ENCODE assay signal across 7 cellular contexts in the genomic region with DNA sequence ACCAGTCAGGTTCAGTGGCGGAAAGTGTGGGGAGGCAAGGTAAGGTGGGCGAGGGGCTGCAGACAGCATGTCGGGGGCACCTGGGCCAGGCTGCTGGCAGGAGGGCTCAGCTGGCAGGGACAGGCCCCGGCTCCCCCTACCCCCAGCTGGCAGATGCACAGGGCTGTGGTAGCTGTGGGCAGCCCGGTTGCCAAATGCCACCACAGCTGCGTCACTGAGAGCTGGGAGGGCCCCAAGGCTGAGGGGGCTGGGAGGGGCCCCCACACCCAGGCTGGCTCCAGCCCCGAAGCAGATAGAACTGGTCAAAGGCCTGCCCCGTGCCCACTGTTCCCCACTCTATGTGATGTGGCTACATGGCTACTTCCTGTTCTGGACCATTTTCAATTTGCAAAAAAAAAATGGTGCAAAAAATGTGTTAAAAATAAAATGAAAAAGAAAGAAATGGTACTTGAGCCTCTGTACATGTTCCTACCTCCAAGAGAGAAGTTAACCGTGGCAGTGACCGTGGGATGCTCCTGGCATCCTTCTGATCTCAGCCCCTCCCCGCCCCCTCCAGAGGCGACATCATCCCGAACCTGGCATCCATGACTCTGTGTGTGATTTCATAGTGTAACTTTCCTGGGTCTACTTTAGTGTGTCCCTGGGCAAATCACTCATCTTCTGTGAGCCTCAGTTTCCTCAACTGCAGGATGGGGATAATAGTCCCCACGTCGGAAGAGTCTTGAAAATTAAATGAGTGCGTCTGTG.
DNase-seq lines count a peak whose midpoint lies in the region; TF ChIP-seq lines count a peak whose summit lies in the region.

No MANE protein-coding gene starts in this region.

- peak overlapping the region in 1 of 2 donors; percentile 20 for H3K27ac ChIP-seq in uterus
- no peak overlapping the region for H3K27ac ChIP-seq in ovary

- H3K9me3 ChIP-seq in Loucy (ENCODE audit: insufficient read depth, low read depth, low read length), result no peaks in the 10 kb centered on the region
- H3K9me3 ChIP-seq in uterus, result no peaks in the 10 kb centered on the region
- no peaks in the 10 kb centered on the region for H3K9me3 ChIP-seq in ovary

- 65 to 70% (median 66%) methylated on average over 16 of the region's 16 CpGs for WGBS in ovary, 3 donors

- no peak overlapping the region for H2AFZ ChIP-seq in Loucy (ENCODE audit: low read length)

- no peak for TF ChIP-seq POLR2A in uterus (IDR thresholded peaks at IDR 0.05)
- no peak for TF ChIP-seq POLR2A in ovary (IDR thresholded peaks at IDR 0.05)

- H3K27me3 ChIP-seq in Loucy (ENCODE audit: insufficient read depth, low read length, poor library complexity, severe bottlenecking), result no peaks in the 10 kb centered on the region
- H3K27me3 ChIP-seq in uterus, result no peaks in the 10 kb centered on the region
- no peaks in the 10 kb centered on the region for H3K27me3 ChIP-seq in ovary

- no peaks in the 10 kb centered on the region for H3K36me3 ChIP-seq in Loucy (ENCODE audit: insufficient read depth, low read length)
- no peaks in the 10 kb centered on the region for H3K36me3 ChIP-seq in uterus
- H3K36me3 ChIP-seq in ovary, result no peaks in the 10 kb centered on the region

- no peaks in the 10 kb centered on the region for H4K20me1 ChIP-seq in Loucy (ENCODE audit: insufficient read depth, low read length, poor library complexity, severe bottlenecking)

- no peak for TF ChIP-seq CTCF in Loucy (conservative IDR thresholded peaks at IDR 0.05; ENCODE audit: low read length)
- TF ChIP-seq CTCF in uterus (IDR thresholded peaks at IDR 0.05), result no peak
- no peak for TF ChIP-seq CTCF in ovary (IDR thresholded peaks at IDR 0.05)

- H3F3A ChIP-seq in Loucy (ENCODE audit: low read depth), result 0 out of 2 replicates have a peak, but pooled peaks cover 3% of the 10 kb centered on the region

- no peak for TF ChIP-seq EP300 in ovary (IDR thresholded peaks at IDR 0.05)

- H3K9me2 ChIP-seq in Loucy (replicated peaks; ENCODE audit: low read depth, low read length), result no peaks in the 10 kb centered on the region

- peak overlapping the region; percentile 27 for H3K4me3 ChIP-seq in Loucy (ENCODE audit: low read length, poor library complexity, severe bottlenecking)
- no peak overlapping the region for H3K4me3 ChIP-seq in uterus
- no peak overlapping the region for H3K4me3 ChIP-seq in ovary

- H3K9ac ChIP-seq in Loucy (ENCODE audit: low read depth, low read length, poor library complexity, severe bottlenecking), result peak overlapping the region; percentile 17

- no peaks in the 10 kb centered on the region for H3K79me2 ChIP-seq in Loucy (ENCODE audit: insufficient read depth, low read length)

- H3K4me2 ChIP-seq in Loucy (ENCODE audit: low read depth, low read length, poor library complexity, severe bottlenecking), result peak overlapping the region; percentile 73

- intact Hi-C loops in uterus (cut with DNase I; ENCODE audit: low total_unique reads), result no loop called here
- intact Hi-C loops in ovary (cut with DNase I), result no loop called here

- DNase-seq in activated CD8-positive, alpha-beta memory T cell treated with anti-CD3 and anti-CD28 coated beads for 4 hours (ENCODE audit: low read depth in 2 of 2), result peak; percentile 6 to 9
- peak; percentile 25 for DNase-seq in kidney tubule cell (ENCODE audit: low spot score)
- DNase-seq in stromal cell of bone marrow (ENCODE audit: low read depth), result peak; percentile 33
- DNase-seq in DMS53 (lab: John Stamatoyannopoulos, UW), result no peak
- no peak for DNase-seq in uterus
- no peak for DNase-seq in ovary

- peaks cover 21% of the 10 kb centered on the region for H3K4me1 ChIP-seq in Loucy (ENCODE audit: insufficient read depth, low read length, poor library complexity, severe bottlenecking)
- H3K4me1 ChIP-seq in uterus, result no peaks in the 10 kb centered on the region
- H3K4me1 ChIP-seq in ovary (ENCODE audit: insufficient read depth), result peaks cover 7% of the 10 kb centered on the region

Comparison
In these comparisons a context has a peak if more than half of its experiments do, and no peak if none do; other contexts are left out.
1. DNase-seq: peak in activated CD8-positive, alpha-beta memory T cell treated with anti-CD3 and anti-CD28 coated beads for 4 hours (2 of 2), kidney tubule cell (single experiment) and stromal cell of bone marrow (single experiment); none in DMS53 (single experiment), uterus (0 of 2) and ovary (0 of 5).